Comparison of ENCODE assay signal across 18 cellular contexts in genomic region chr5:177995691-177996595, GRCh38. TPM values are rescaled to one million over a fixed set of nuclear protein-coding genes. Genes with fewer than 3 reads are reported as not detected.
DNase-seq lines count a peak whose midpoint lies in the region; TF ChIP-seq lines count a peak whose summit lies in the region.
"Had no signal": no experiment of that assay in that cellular context is flagged by ENCODE, and none has a peak within 500 bp of the region (broad histone marks: within the 10 kb centered on the region; RNA-seq: fewer than 3 reads in every experiment).

PROP1 (minus strand) TSS chr5:177996242; CDS start chr5:177995933, 309 bp downstream.

- H3K4me3 Mint-ChIP-seq in activated T-cell treated with anti-CD3 and anti-CD28 coated beads, Interleukin-2, amount 50 U/mL, for 24 hours = no peak within 1 kb of the TSS
- no peak within 1 kb of the TSS for H3K4me3 Mint-ChIP-seq in osteocyte (ENCODE audit: unreplicated experiment)

- peaks cover 0 to 21% of the 10 kb centered on the region in 2 donors for H3K27me3 ChIP-seq in breast epithelium

- H3K9me3 Mint-ChIP-seq in activated T-cell treated with anti-CD3 and anti-CD28 coated beads, Interleukin-2, amount 50 U/mL, for 24 hours = no peaks in the 10 kb centered on the region
- H3K9me3 Mint-ChIP-seq in osteocyte (ENCODE audit: unreplicated experiment) = no peaks in the 10 kb centered on the region

- H3K4me1 Mint-ChIP-seq in activated T-cell treated with anti-CD3 and anti-CD28 coated beads, Interleukin-2, amount 50 U/mL, for 24 hours (ENCODE audit: low read depth) = no peaks in the 10 kb centered on the region
- H3K4me1 Mint-ChIP-seq in osteocyte (ENCODE audit: unreplicated experiment) = no peaks in the 10 kb centered on the region

- H3K36me3 ChIP-seq in breast epithelium = no peaks in the 10 kb centered on the region

- H3K27ac Mint-ChIP-seq in activated T-cell treated with anti-CD3 and anti-CD28 coated beads, Interleukin-2, amount 50 U/mL, for 24 hours = peak within 1 kb of the TSS; percentile 50
- H3K27ac Mint-ChIP-seq in osteocyte (ENCODE audit: unreplicated experiment) = no peak within 1 kb of the TSS

- intact Hi-C loops in breast epithelium (cut with DNase I; ENCODE audit: low total_unique reads) = no loop called here

- H3K27me3 Mint-ChIP-seq in activated T-cell treated with anti-CD3 and anti-CD28 coated beads, Interleukin-2, amount 50 U/mL, for 24 hours = peaks cover 5% of the 10 kb centered on the region
- H3K27me3 Mint-ChIP-seq in osteocyte (ENCODE audit: unreplicated experiment) = peaks cover 6% of the 10 kb centered on the region

- TF ChIP-seq POLR2A in breast epithelium (IDR thresholded peaks at IDR 0.05) = no peak

- H3K9me3 ChIP-seq in breast epithelium = no peaks in the 10 kb centered on the region

- H3K4me1 ChIP-seq in breast epithelium = no peaks in the 10 kb centered on the region

- no peak within 1 kb of the TSS for H3K27ac ChIP-seq in breast epithelium
- H3K27ac ChIP-seq: C4-2B had no signal

- no peaks in the 10 kb centered on the region for H3K36me3 Mint-ChIP-seq in activated T-cell treated with anti-CD3 and anti-CD28 coated beads, Interleukin-2, amount 50 U/mL, for 24 hours (ENCODE audit: low read depth)
- H3K36me3 Mint-ChIP-seq in osteocyte (ENCODE audit: unreplicated experiment) = no peaks in the 10 kb centered on the region

- no peak within 1 kb of the TSS for H3K4me3 ChIP-seq in breast epithelium

- no peak for DNase-seq in activated T-cell treated with anti-CD3 and anti-CD28 coated beads, Interleukin-2, amount 50 U/mL, for 24 hours
- DNase-seq in activated T-cell treated with anti-CD3 and anti-CD28 coated beads, Interleukin-2, amount 50 U/mL, for 48 hours = no peak
- DNase-seq in NCI-H69 (lab: John Stamatoyannopoulos, UW) = peak; percentile 5
- peak; percentile 13 for DNase-seq in epidermal melanocyte (ENCODE audit: insufficient read length, low spot score)
- DNase-seq in osteocyte (ENCODE audit: extremely low spot score, unreplicated experiment) = peak; percentile 83
- no peak for DNase-seq in T-helper 1 cell
- no peak for DNase-seq in NCI-H2196 treated with DMSO at 0.1 percent for 48 hours (lab: John Stamatoyannopoulos, UW; ENCODE audit: unreplicated experiment)
- no peak for DNase-seq in breast epithelium (ENCODE audit: low spot score in 2 of 2)
- DNase-seq: KG1, NCI-H1436, NCI-H2081 treated with DMSO at 0.1 percent for 48 hours, NCI-H2227 treated with DMSO at 0.1 percent for 48 hours, NCI-H524 treated with DMSO at 0.1 percent for 48 hours, RPMI8226 had no signal

- TF ChIP-seq CTCF in osteocyte (IDR thresholded peaks at IDR 0.05) (no peak), breast epithelium (IDR thresholded peaks at IDR 0.05) (no peak)

RNA-seq across cellular contexts. Expression of gene PROP1, which starts in this region (rescaled TPM):
- not detected in 2 replicates for total RNA-seq in osteocyte
- not detected for total RNA-seq in breast epithelium
- total RNA-seq: H4, HepG2, M059J had no signal

Comparison
In these comparisons a context has a peak if more than half of its experiments do, and no peak if none do; other contexts are left out.
1. Peak in DNase-seq in osteocyte; RNA of the gene not detected or under 1 TPM.
2. DNase-seq: peak in NCI-H69 (single experiment) and epidermal melanocyte (single experiment); none in activated T-cell treated with anti-CD3 and anti-CD28 coated beads, Interleukin-2, amount 50 U/mL, for 24 hours (single experiment), activated T-cell treated with anti-CD3 and anti-CD28 coated beads, Interleukin-2, amount 50 U/mL, for 48 hours (0 of 2), T-helper 1 cell (0 of 5), NCI-H2196 treated with DMSO at 0.1 percent for 48 hours (single experiment) and breast epithelium (0 of 2).